Comparison of ENCODE assay signal across 27 cellular contexts in the genomic region with DNA sequence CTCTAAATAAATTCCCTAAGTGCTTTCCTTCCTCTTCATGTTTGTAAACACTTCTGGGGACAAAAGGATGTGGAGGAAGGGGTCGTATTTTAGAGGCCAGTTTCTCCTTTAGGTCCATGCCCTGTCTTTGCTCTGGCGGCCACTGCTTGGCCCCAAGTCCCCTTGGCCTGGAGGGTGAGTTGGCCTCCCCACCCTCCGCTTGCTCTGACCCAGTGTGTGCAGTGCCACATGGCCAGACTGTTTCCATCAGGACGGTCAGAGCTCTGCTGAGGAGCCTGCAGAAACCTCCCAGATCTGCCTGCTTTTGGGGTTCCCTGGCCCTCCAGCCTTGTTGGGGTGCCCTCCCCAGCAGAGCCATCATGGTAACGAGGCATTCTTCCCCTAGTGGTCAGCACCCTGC.
"Had no signal": no experiment of that assay in that cellular context is flagged by ENCODE, and none has a peak within 500 bp of the region (broad histone marks: within the 10 kb centered on the region; RNA-seq: fewer than 3 reads in every experiment).

No MANE protein-coding gene starts in this region.

- ATAC-seq: activated CD4-positive, alpha-beta T cell treated with anti-CD3 and anti-CD28 coated beads for 36 hours; activated CD4-positive, CD25-positive, alpha-beta regulatory T cell treated with anti-CD3 and anti-CD28 coated beads, Interleukin-2, amount 50 U/mL, for 24 hours; activated CD8-positive, alpha-beta T cell treated with anti-CD3 and anti-CD28 coated beads, Interleukin-2, amount 10 ng/mL, durations not matched to agents 7 days and 5 days; activated naive CD4-positive, alpha-beta T cell treated with anti-CD3 and anti-CD28 coated beads, Interleukin-2, amount 50 U/mL, for 72 hours; body of pancreas; Panc1 had no signal

- H3K36me3 ChIP-seq: adrenal gland, SJCRH30 had no signal

- H3K4me1 ChIP-seq: adrenal gland had no signal

- H3K4me3 ChIP-seq: adrenal gland, body of pancreas, SJCRH30, SK-N-MC had no signal

- H3K9me3 ChIP-seq: adrenal gland, body of pancreas, SJCRH30 had no signal

- DNase-seq: activated CD4-positive, alpha-beta T cell treated with anti-CD3 and anti-CD28 coated beads for 36 hours; activated CD4-positive, alpha-beta T cell treated with anti-CD3 and anti-CD28 coated beads, Interleukin-2, amount 10 ng/mL, durations not matched to agents 7 days and 5 days; activated CD4-positive, alpha-beta T cell treated with anti-CD3 and anti-CD28 coated beads, Interleukin-2, amount 50 U/mL, for 48 hours; activated CD8-positive, alpha-beta T cell treated with anti-CD3 and anti-CD28 coated beads, Interleukin-2, amount 10 ng/mL, durations not matched to agents 7 days and 5 days; activated gamma-delta T cell; activated naive CD4-positive, alpha-beta T cell treated with Interleukin-2 at 50 U/mL for 16 hours; activated T-cell treated with anti-CD3 and anti-CD28 coated beads, Interleukin-2, amount 50 U/mL, for 24 hours; body of pancreas; central memory CD4-positive, alpha-beta T cell; Karpas-422; NCI-H1105; NCI-H1417 treated with DMSO at 0.1 percent for 48 hours; NCI-H187 treated with DMSO at 0.1 percent for 48 hours; NCI-H2081 treated with DMSO at 0.1 percent for 48 hours; NCI-H226; NCI-H446 treated with DMSO at 0.1 percent for 48 hours; NCI-H524 treated with DMSO at 0.1 percent for 48 hours; SHP77; SJCRH30 had no signal

- H3K27me3 ChIP-seq: adrenal gland, body of pancreas had no signal

- H3K27ac ChIP-seq: body of pancreas, SJCRH30, SK-N-MC had no signal

- FAIRE-seq: astrocyte, bronchial epithelial cell, TTC549 had no signal
